Comparison of ENCODE assay signal across 21 cellular contexts in genomic region chr18:78610646-78611045, GRCh38.
"Had no signal": no experiment of that assay in that cellular context is flagged by ENCODE, and none has a peak within 500 bp of the region (broad histone marks: within the 10 kb centered on the region; RNA-seq: fewer than 3 reads in every experiment).

No MANE protein-coding gene starts in this region.

- H3K27ac ChIP-seq: left lung, pancreas, prostate gland, skin epidermis, suprapubic skin, thoracic aorta, tibial artery had no signal

- H3K4me1 ChIP-seq: left lung, pancreas, prostate gland, suprapubic skin, tibial artery had no signal

- H3K9me3 ChIP-seq: left lung, mucosa of descending colon, pancreas, prostate gland, suprapubic skin, thoracic aorta, tibial artery had no signal

- H3K4me3 ChIP-seq: left lung, lung, mucosa of descending colon, pancreas, prostate gland, skin epidermis, suprapubic skin, thoracic aorta, tibial artery had no signal

- DNase-seq: hippocampal formation; kidney glomerular epithelial cell; left cardiac atrium; left lung; mesendoderm; midbrain; mucosa of descending colon; naive thymus-derived CD4-positive, alpha-beta T cell; pancreas; retina; right cardiac atrium; stimulated activated CD4-positive, alpha-beta T cell treated with anti-CD3 and anti-CD28 coated beads, Interleukin-4, amount 100 ng/mL, for 24 hours; stimulated activated naive CD4-positive, alpha-beta T cell; tibial artery had no signal

- H3K36me3 ChIP-seq: left lung, pancreas, prostate gland, suprapubic skin, thoracic aorta, tibial artery had no signal

- ATAC-seq: left cardiac atrium; left lung; mucosa of descending colon; naive thymus-derived CD4-positive, alpha-beta T cell; pancreas; right cardiac atrium; sciatic nerve; stimulated activated effector memory CD8-positive, alpha-beta T cell treated with anti-CD3 and anti-CD28 coated beads, Interleukin-12 subunit alpha, Interleukin-12 subunit beta, amount 100 ng/mL, for 72 hours had no signal

- H3K27me3 ChIP-seq: suprapubic skin had no signal
